ENCODE assay signal across 8 cellular contexts in genomic region chr5:149550267-149550582, GRCh38. TPM values are rescaled to one million over a fixed set of nuclear protein-coding genes. Genes with fewer than 3 reads are reported as not detected.
DNase-seq lines count a peak whose midpoint lies in the region; ATAC-seq, FAIRE-seq and TF ChIP-seq lines count a peak whose summit lies in the region.

No MANE protein-coding gene starts in this region.

- DNase-seq in H54 (ENCODE audit: insufficient read length, low spot score): peak; percentile 11
- DNase-seq in RKO (ENCODE audit: low spot score): peak; percentile 78
- DNase-seq in effector CD4-positive, alpha-beta T cell: peak; percentile 9
- no peak for DNase-seq in naive B cell
- no peak for DNase-seq in NCI-H1930 (lab: John Stamatoyannopoulos, UW)
- no peak for DNase-seq in NAMALWA (ENCODE audit: low spot score)
- no peak for DNase-seq in SK-N-DZ (ENCODE audit: low spot score)

- peak overlapping the region; percentile 98 to 99 (median 99) for H3K27ac Mint-ChIP-seq in naive B cell

- peak overlapping the region; percentile 93 to 99 (median 96) for H3K4me3 Mint-ChIP-seq in naive B cell

- peaks cover 0 to 15% of the 10 kb centered on the region in 2 donors for H3K36me3 Mint-ChIP-seq in naive B cell

- peaks cover 24 to 57% (median 39%) of the 10 kb centered on the region in 3 donors for H3K4me1 Mint-ChIP-seq in naive B cell

- no peak for ATAC-seq in naive B cell (ENCODE audit: low read depth in 2 of 2)
- ATAC-seq in GM19463 (IDR thresholded peaks at IDR 0.05; ENCODE audit: unreplicated experiment): no peak

- H3K9me3 Mint-ChIP-seq in naive B cell: no peaks in the 10 kb centered on the region

- no peaks in the 10 kb centered on the region for H3K27me3 Mint-ChIP-seq in naive B cell

- FAIRE-seq in H54 (lab: Jason Lieb, UNC): no peak

- TF ChIP-seq POLR2A in H54 (IDR thresholded peaks at IDR 0.05; ENCODE audit: low read depth, low read length): no peak

RNA-seq across cellular contexts. Expression of gene CSNK1A1, which starts 1.0 kb away (rescaled TPM):
- polyA plus RNA-seq in naive B cell (ENCODE audit: low read depth in 6 of 6): 100 to 1,000 TPM; 100 to 148 (median 129) TPM
- polyA plus RNA-seq in SK-N-DZ (2014; cell fraction: cytosol; rRNA removed): 106 and 118 TPM in 2 replicates
- 63.1 and 69.2 TPM in 2 replicates for polyA plus RNA-seq in SK-N-DZ (2014; cell fraction: nucleus; rRNA removed)

RNA-seq across cellular contexts. Expression of gene ARHGEF37, which starts 31.1 kb away (rescaled TPM):
- polyA plus RNA-seq in naive B cell (ENCODE audit: low read depth in 6 of 6): under 1 TPM in 1 of 6 donors, not detected in 5; 0.95 TPM
- not detected in 2 replicates for polyA plus RNA-seq in SK-N-DZ (2014; cell fraction: cytosol; rRNA removed)
- 0.02 TPM in 1 of 2 replicates, not detected in the other for polyA plus RNA-seq in SK-N-DZ (2014; cell fraction: nucleus; rRNA removed)

Comparison
In these comparisons a context has a peak if more than half of its experiments do, and no peak if none do; other contexts are left out.
1. DNase-seq: peak in H54 (single experiment), RKO (single experiment) and effector CD4-positive, alpha-beta T cell (single experiment); none in naive B cell (single experiment), NCI-H1930 (0 of 2), NAMALWA (single experiment) and SK-N-DZ (single experiment).